Comparison of ENCODE assay signal across 40 cellular contexts in the genomic region with DNA sequence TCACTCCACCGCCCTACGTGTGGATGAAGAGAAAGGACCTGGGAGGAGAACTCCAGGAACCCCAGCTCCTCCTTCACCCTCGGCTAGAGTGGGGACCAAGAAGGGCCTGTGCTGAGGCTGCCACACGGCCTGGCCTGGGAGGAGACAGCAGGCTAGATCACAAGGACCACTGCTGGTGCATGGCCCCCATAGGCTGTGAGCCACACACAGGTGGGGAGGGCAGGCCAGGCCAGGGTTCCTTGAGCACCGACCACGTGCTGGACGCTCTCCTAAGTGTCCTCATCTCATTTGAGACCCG.
"Had no signal": no experiment of that assay in that cellular context is flagged by ENCODE, and none has a peak within 500 bp of the region (broad histone marks: within the 10 kb centered on the region; RNA-seq: fewer than 3 reads in every experiment).

No MANE protein-coding gene starts in this region.

- H3K27me3 Mint-ChIP-seq: activated naive CD4-positive, alpha-beta T cell treated with anti-CD3 and anti-CD28 coated beads, Interleukin-2, amount 50 U/mL, for 24 hours; activated naive CD8-positive, alpha-beta T cell; activated naive CD8-positive, alpha-beta T cell treated with anti-CD3 and anti-CD28 coated beads, Interleukin-2, amount 50 U/mL, for 24 hours had no signal

- H3K4me3 Mint-ChIP-seq: activated naive CD4-positive, alpha-beta T cell treated with anti-CD3 and anti-CD28 coated beads for 36 hours; activated naive CD4-positive, alpha-beta T cell treated with anti-CD3 and anti-CD28 coated beads, Interleukin-2, amount 10 ng/mL, durations not matched to agents 7 days and 5 days; activated naive CD4-positive, alpha-beta T cell treated with anti-CD3 and anti-CD28 coated beads, Interleukin-2, amount 50 U/mL, for 24 hours; activated naive CD8-positive, alpha-beta T cell; activated naive CD8-positive, alpha-beta T cell treated with anti-CD3 and anti-CD28 coated beads for 36 hours; activated naive CD8-positive, alpha-beta T cell treated with anti-CD3 and anti-CD28 coated beads, Interleukin-2, amount 10 ng/mL, durations not matched to agents 7 days and 5 days; activated naive CD8-positive, alpha-beta T cell treated with anti-CD3 and anti-CD28 coated beads, Interleukin-2, amount 50 U/mL, for 24 hours; activated T-cell treated with anti-CD3 and anti-CD28 coated beads, Interleukin-2, amount 50 U/mL, for 24 hours; activated T-cell treated with anti-CD3 and anti-CD28 coated beads, Interleukin-2, amount 50 U/mL, for 4 hours; activated T-cell treated with anti-CD3 and anti-CD28 coated beads, Interleukin-2, amount 50 U/mL, for 72 hours; activated T-helper 1 cell treated with anti-CD3 and anti-CD28 coated beads, Interleukin-12 subunit alpha, Interleukin-12 subunit beta, Interleukin-2, Interleukin-4 antibody, amounts not matched to agents 30 ng/mL and 10 ng/mL and 1 ng/mL, durations not matched to agents 14 hours and 24 hours and 36 hours; activated T-helper 17 cell treated with anti-CD3 and anti-CD28 coated beads, Interleukin-2, amount 50 U/mL, for 72 hours; brain; central memory CD8-positive, alpha-beta T cell had no signal

- H3K9me3 ChIP-seq: adrenal gland, ascending aorta, body of pancreas had no signal

- H3K36me3 ChIP-seq: adrenal gland, ascending aorta, brain microvascular endothelial cell, breast epithelium, cardiac muscle cell had no signal

- H3K27ac ChIP-seq: adrenal gland, ascending aorta, body of pancreas, brain microvascular endothelial cell, breast epithelium, cardiac muscle cell had no signal

- H3K4me1 Mint-ChIP-seq: activated naive CD4-positive, alpha-beta T cell treated with anti-CD3 and anti-CD28 coated beads, Interleukin-2, amount 10 ng/mL, durations not matched to agents 7 days and 5 days; activated naive CD4-positive, alpha-beta T cell treated with anti-CD3 and anti-CD28 coated beads, Interleukin-2, amount 50 U/mL, for 24 hours; activated naive CD8-positive, alpha-beta T cell treated with anti-CD3 and anti-CD28 coated beads for 36 hours; activated naive CD8-positive, alpha-beta T cell treated with anti-CD3 and anti-CD28 coated beads, Interleukin-2, amount 10 ng/mL, durations not matched to agents 7 days and 5 days; activated naive CD8-positive, alpha-beta T cell treated with anti-CD3 and anti-CD28 coated beads, Interleukin-2, amount 50 U/mL, for 24 hours; activated T-helper 17 cell treated with anti-CD3 and anti-CD28 coated beads, Interleukin-2, amount 50 U/mL, for 72 hours; brain; central memory CD8-positive, alpha-beta T cell had no signal

- H3K27me3 ChIP-seq: adrenal gland, ascending aorta, body of pancreas, brain microvascular endothelial cell, cardiac muscle cell had no signal

- H3K4me1 ChIP-seq: adrenal gland, ascending aorta, body of pancreas, breast epithelium had no signal

- H3K27ac Mint-ChIP-seq: activated naive CD4-positive, alpha-beta T cell treated with anti-CD3 and anti-CD28 coated beads for 36 hours; activated naive CD4-positive, alpha-beta T cell treated with anti-CD3 and anti-CD28 coated beads, Interleukin-2, amount 10 ng/mL, durations not matched to agents 7 days and 5 days; activated naive CD4-positive, alpha-beta T cell treated with anti-CD3 and anti-CD28 coated beads, Interleukin-2, amount 50 U/mL, for 72 hours; activated naive CD8-positive, alpha-beta T cell; activated naive CD8-positive, alpha-beta T cell treated with anti-CD3 and anti-CD28 coated beads for 36 hours; activated naive CD8-positive, alpha-beta T cell treated with anti-CD3 and anti-CD28 coated beads, Interleukin-2, amount 10 ng/mL, durations not matched to agents 7 days and 5 days; activated naive CD8-positive, alpha-beta T cell treated with anti-CD3 and anti-CD28 coated beads, Interleukin-2, amount 50 U/mL, for 24 hours; activated T-cell treated with anti-CD3 and anti-CD28 coated beads, Interleukin-2, amount 50 U/mL, for 24 hours; activated T-cell treated with anti-CD3 and anti-CD28 coated beads, Interleukin-2, amount 50 U/mL, for 72 hours; activated T-helper 1 cell treated with anti-CD3 and anti-CD28 coated beads, Interleukin-12 subunit alpha, Interleukin-12 subunit beta, Interleukin-2, Interleukin-4 antibody, amounts not matched to agents 30 ng/mL and 10 ng/mL and 1 ng/mL, durations not matched to agents 14 hours and 24 hours and 36 hours; activated T-helper 17 cell treated with anti-CD3 and anti-CD28 coated beads, Interleukin-2, amount 50 U/mL, for 72 hours; activated T-helper 2 cell treated with anti-CD3 and anti-CD28 coated beads, Interferon-gamma antibody, Interleukin-2, Interleukin-4, amounts not matched to agents 10 μg/mL and 5 μg/mL and 100 μg/mL, durations not matched to agents 14 hours and 24 hours and 36 hours had no signal

- DNase-seq: activated effector memory CD4-positive, alpha-beta T cell treated with anti-CD3 and anti-CD28 coated beads, Interleukin-2, amount 50 U/mL, for 16 hours; activated effector memory CD4-positive, alpha-beta T cell treated with Interleukin-2 at 50 U/mL for 16 hours; activated gamma-delta T cell; activated gamma-delta T cell treated with Interleukin-2 at 50 U/mL for 16 hours; activated naive CD4-positive, alpha-beta T cell; activated naive CD4-positive, alpha-beta T cell treated with anti-CD3 and anti-CD28 coated beads for 36 hours; activated naive CD4-positive, alpha-beta T cell treated with anti-CD3 and anti-CD28 coated beads, Interleukin-2, amount 10 ng/mL, durations not matched to agents 7 days and 5 days; activated naive CD4-positive, alpha-beta T cell treated with anti-CD3 and anti-CD28 coated beads, Interleukin-2, amount 50 U/mL, for 16 hours; activated naive CD4-positive, alpha-beta T cell treated with Interleukin-2 at 50 U/mL for 16 hours; activated naive CD8-positive, alpha-beta T cell treated with anti-CD3 and anti-CD28 coated beads for 36 hours; activated naive CD8-positive, alpha-beta T cell treated with anti-CD3 and anti-CD28 coated beads, Interleukin-2, amount 10 ng/mL, durations not matched to agents 7 days and 5 days; activated naive CD8-positive, alpha-beta T cell treated with anti-CD3 and anti-CD28 coated beads, Interleukin-2, amount 50 U/mL, for 24 hours; activated T-cell treated with anti-CD3 and anti-CD28 coated beads for 4 hours; activated T-cell treated with anti-CD3 and anti-CD28 coated beads, Interleukin-2, amount 50 U/mL, for 1 hour; activated T-cell treated with anti-CD3 and anti-CD28 coated beads, Interleukin-2, amount 50 U/mL, for 24 hours; activated T-cell treated with anti-CD3 and anti-CD28 coated beads, Interleukin-2, amount 50 U/mL, for 4 hours; activated T-cell treated with anti-CD3 and anti-CD28 coated beads, Interleukin-2, amount 50 U/mL, for 48 hours; activated T-cell treated with anti-CD3 and anti-CD28 coated beads, Interleukin-2, amount 50 U/mL, for 72 hours; adrenal gland; amniotic stem cell; amygdala; anterior cingulate cortex; body of pancreas; brain microvascular endothelial cell; caudate nucleus; central memory CD4-positive, alpha-beta T cell; cerebellar nuclear complex had no signal

- H3K4me3 ChIP-seq: adrenal gland, ascending aorta, body of pancreas, breast epithelium, cardiac muscle cell had no signal

- FAIRE-seq: astrocyte, bronchial epithelial cell had no signal

- ATAC-seq: activated naive CD4-positive, alpha-beta T cell treated with anti-CD3 and anti-CD28 coated beads, Interleukin-2, amount 50 U/mL, for 72 hours; activated naive CD8-positive, alpha-beta T cell treated with anti-CD3 and anti-CD28 coated beads, Interleukin-2, amount 50 U/mL, for 24 hours; activated T-cell treated with anti-CD3 and anti-CD28 coated beads, Interleukin-2, amount 50 U/mL, for 4 hours; activated T-cell treated with anti-CD3 and anti-CD28 coated beads, Interleukin-2, amount 50 U/mL, for 72 hours; activated T-helper 17 cell treated with anti-CD3 and anti-CD28 coated beads, Interleukin-2, amount 50 U/mL, for 72 hours; body of pancreas had no signal

- H3K36me3 Mint-ChIP-seq: activated naive CD4-positive, alpha-beta T cell treated with anti-CD3 and anti-CD28 coated beads, Interleukin-2, amount 10 ng/mL, durations not matched to agents 7 days and 5 days; activated naive CD4-positive, alpha-beta T cell treated with anti-CD3 and anti-CD28 coated beads, Interleukin-2, amount 50 U/mL, for 24 hours; activated naive CD4-positive, alpha-beta T cell treated with anti-CD3 and anti-CD28 coated beads, Interleukin-2, amount 50 U/mL, for 72 hours; activated naive CD8-positive, alpha-beta T cell; activated naive CD8-positive, alpha-beta T cell treated with anti-CD3 and anti-CD28 coated beads for 36 hours; activated naive CD8-positive, alpha-beta T cell treated with anti-CD3 and anti-CD28 coated beads, Interleukin-2, amount 10 ng/mL, durations not matched to agents 7 days and 5 days; brain had no signal

- H3K9me3 Mint-ChIP-seq: activated naive CD4-positive, alpha-beta T cell treated with anti-CD3 and anti-CD28 coated beads for 36 hours; activated naive CD4-positive, alpha-beta T cell treated with anti-CD3 and anti-CD28 coated beads, Interleukin-2, amount 50 U/mL, for 24 hours; activated naive CD8-positive, alpha-beta T cell treated with anti-CD3 and anti-CD28 coated beads, Interleukin-2, amount 50 U/mL, for 24 hours; activated T-cell treated with anti-CD3 and anti-CD28 coated beads, Interleukin-2, amount 50 U/mL, for 24 hours; activated T-cell treated with anti-CD3 and anti-CD28 coated beads, Interleukin-2, amount 50 U/mL, for 4 hours; activated T-cell treated with anti-CD3 and anti-CD28 coated beads, Interleukin-2, amount 50 U/mL, for 72 hours; activated T-helper 17 cell treated with anti-CD3 and anti-CD28 coated beads, Interleukin-2, amount 50 U/mL, for 72 hours; activated T-helper 2 cell treated with anti-CD3 and anti-CD28 coated beads, Interferon-gamma antibody, Interleukin-2, Interleukin-4, amounts not matched to agents 10 μg/mL and 5 μg/mL and 100 μg/mL, durations not matched to agents 14 hours and 24 hours and 36 hours; central memory CD8-positive, alpha-beta T cell had no signal
